In genomic region chr14:93042968-93043940, GRCh38 we compare ENCODE assay signal across 7 cellular contexts.
DNase-seq lines count a peak whose midpoint lies in the region; ATAC-seq and TF ChIP-seq lines count a peak whose summit lies in the region.

No MANE protein-coding gene starts in this region.

- ATAC-seq in activated T-helper 17 cell treated with anti-CD3 and anti-CD28 coated beads, Interleukin-2, amount 50 U/mL, for 72 hours (replicated peaks): peak; percentile 50
- no peak for ATAC-seq in GM19455 (IDR thresholded peaks at IDR 0.05; ENCODE audit: unreplicated experiment)

- H3K36me3 ChIP-seq in tibial artery: no peaks in the 10 kb centered on the region

- intact Hi-C loops in tibial artery (cut with DNase I; ENCODE audit: low total_unique reads): no loop called here

- H3K27ac Mint-ChIP-seq in HFFc6: peak overlapping the region; percentile 91
- H3K27ac Mint-ChIP-seq in activated T-helper 17 cell treated with anti-CD3 and anti-CD28 coated beads, Interleukin-2, amount 50 U/mL, for 72 hours: peak overlapping the region; percentile 51

- peak overlapping the region; percentile 80 for H3K27ac ChIP-seq in tibial artery

- H3K27me3 Mint-ChIP-seq in HFFc6 (ENCODE audit: insufficient read depth): peaks cover 11% of the 10 kb centered on the region
- H3K27me3 Mint-ChIP-seq in activated T-helper 17 cell treated with anti-CD3 and anti-CD28 coated beads, Interleukin-2, amount 50 U/mL, for 72 hours: no peaks in the 10 kb centered on the region

- DNase-seq in HFFc6 (peak; percentile 90), hepatic stellate cell (ENCODE audit: low spot score) (peak; percentile 80), tibial artery (peak; percentile 57 to 80), NOMO-1 treated with DMSO at 0.1 percent for 48 hours (lab: John Stamatoyannopoulos, UW; ENCODE audit: unreplicated experiment) (no peak), NCI-H2107 treated with DMSO at 0.1 percent for 48 hours (lab: John Stamatoyannopoulos, UW; ENCODE audit: unreplicated experiment) (no peak)

- no peaks in the 10 kb centered on the region for H3K36me3 Mint-ChIP-seq in HFFc6 (ENCODE audit: low read depth)
- no peaks in the 10 kb centered on the region for H3K36me3 Mint-ChIP-seq in activated T-helper 17 cell treated with anti-CD3 and anti-CD28 coated beads, Interleukin-2, amount 50 U/mL, for 72 hours (ENCODE audit: low read depth)

- peaks cover 0 to 94% (median 60%) of the 10 kb centered on the region in 4 donors for H3K4me1 ChIP-seq in tibial artery

- peaks cover 87% of the 10 kb centered on the region for H3K4me1 Mint-ChIP-seq in HFFc6 (ENCODE audit: low read depth)
- H3K4me1 Mint-ChIP-seq in activated T-helper 17 cell treated with anti-CD3 and anti-CD28 coated beads, Interleukin-2, amount 50 U/mL, for 72 hours: peaks cover 19% of the 10 kb centered on the region

- no peak for TF ChIP-seq CTCF in HFFc6 (IDR thresholded peaks at IDR 0.05)
- TF ChIP-seq CTCF in tibial artery (IDR thresholded peaks at IDR 0.05): no peak

- H3K4me3 Mint-ChIP-seq in HFFc6: peak overlapping the region; percentile 57
- no peak overlapping the region for H3K4me3 Mint-ChIP-seq in activated T-helper 17 cell treated with anti-CD3 and anti-CD28 coated beads, Interleukin-2, amount 50 U/mL, for 72 hours

- no peak overlapping the region for H3K4me3 ChIP-seq in tibial artery

- H3K27me3 ChIP-seq in tibial artery: no peaks in the 10 kb centered on the region

- H3K9me3 ChIP-seq in tibial artery: no peaks in the 10 kb centered on the region

- no peaks in the 10 kb centered on the region for H3K9me3 Mint-ChIP-seq in HFFc6
- no peaks in the 10 kb centered on the region for H3K9me3 Mint-ChIP-seq in activated T-helper 17 cell treated with anti-CD3 and anti-CD28 coated beads, Interleukin-2, amount 50 U/mL, for 72 hours

Comparison
In these comparisons a context has a peak if more than half of its experiments do, and no peak if none do; other contexts are left out.
1. DNase-seq: peak in HFFc6 (single experiment), hepatic stellate cell (single experiment) and tibial artery (2 of 2); none in NOMO-1 treated with DMSO at 0.1 percent for 48 hours (single experiment) and NCI-H2107 treated with DMSO at 0.1 percent for 48 hours (single experiment).